Comparison of ENCODE assay signal across 18 cellular contexts in the genomic region with DNA sequence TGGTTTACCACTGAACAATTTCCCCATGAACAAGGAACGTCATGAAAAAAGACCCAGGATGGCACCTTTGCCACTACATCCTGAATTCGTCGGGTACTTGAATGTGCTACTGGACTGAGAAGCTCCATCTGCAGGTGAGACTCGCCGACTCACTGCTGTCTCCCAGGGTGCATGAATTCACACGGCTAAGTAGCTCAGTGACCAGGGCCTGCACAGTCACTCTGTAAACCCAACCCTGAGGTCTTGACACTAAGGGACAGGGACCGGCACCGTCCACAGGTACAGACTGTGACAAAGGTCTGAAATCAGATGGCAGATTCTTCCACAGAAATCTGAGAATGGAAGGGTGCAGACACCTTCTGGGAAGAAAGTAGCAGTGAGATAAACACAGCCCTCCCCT.
"Had no signal": no experiment of that assay in that cellular context is flagged by ENCODE, and none has a peak within 500 bp of the region (broad histone marks: within the 10 kb centered on the region; RNA-seq: fewer than 3 reads in every experiment).

No MANE protein-coding gene starts in this region.

- ATAC-seq: K562 had no signal

- H3K27ac ChIP-seq: KMS-11 had no signal

- H3K9me3 ChIP-seq: SK-N-SH had no signal

- FAIRE-seq: HTR-8/SVneo, K562, RCC 7860 had no signal

- H3K4me3 ChIP-seq: K562 had no signal

- H3K36me3 Mint-ChIP-seq: IgD-negative memory B cell had no signal

- H3K4me2 ChIP-seq: KMS-11, SK-N-SH had no signal

- H3K4me1 Mint-ChIP-seq: IgD-negative memory B cell had no signal

- H3K9me2 ChIP-seq: SK-N-SH had no signal

- DNase-seq: Kasumi-1, MM.1S, NCI-H1092 treated with DMSO at 0.1 percent for 48 hours, NCI-H1436, NCI-H187 treated with DMSO at 0.1 percent for 48 hours, NCI-H2029 treated with DMSO at 0.1 percent for 48 hours, NCI-H2171 treated with DMSO at 0.1 percent for 48 hours, NCI-H524, NCI-H526 treated with DMSO at 0.1 percent for 48 hours, NCI-H748 treated with DMSO at 0.1 percent for 48 hours, RPMI8226, SHP77, SK-N-SH had no signal

- H3K4me3 Mint-ChIP-seq: IgD-negative memory B cell had no signal
